In the genomic region with DNA sequence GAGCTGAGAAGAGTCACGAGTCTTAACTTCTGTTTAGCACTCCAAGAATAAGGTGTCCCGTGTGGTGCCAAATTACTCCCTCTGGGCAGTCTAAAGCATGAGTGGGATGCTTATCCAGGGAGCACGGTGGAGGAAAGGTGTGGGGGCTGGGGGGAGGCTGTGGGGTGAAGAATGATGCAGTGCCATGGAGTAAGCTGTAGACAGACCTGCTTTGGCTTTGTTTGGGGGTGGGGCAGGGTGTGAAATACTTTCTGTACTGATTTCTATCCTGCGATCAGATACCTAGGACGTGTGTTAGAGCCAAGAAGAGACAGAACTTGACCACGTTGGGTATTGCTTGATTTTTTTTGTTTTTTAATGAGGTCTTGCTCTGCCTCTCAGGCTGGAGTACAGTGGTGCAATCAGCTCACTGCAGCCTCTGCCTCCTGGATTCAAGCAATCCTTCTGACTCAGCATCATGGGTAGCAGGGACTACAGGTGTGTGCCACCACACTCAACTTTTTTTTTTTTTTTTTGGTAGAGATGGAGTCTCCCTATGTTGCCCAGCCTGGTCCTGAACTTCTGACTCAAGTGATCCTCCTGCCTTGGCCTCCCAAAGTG, we compare ENCODE assay signal across 15 cellular contexts.
DNase-seq lines count a peak whose midpoint lies in the region; ATAC-seq and TF ChIP-seq lines count a peak whose summit lies in the region.
"Had no signal": no experiment of that assay in that cellular context is flagged by ENCODE, and none has a peak within 500 bp of the region (broad histone marks: within the 10 kb centered on the region; RNA-seq: fewer than 3 reads in every experiment).

No MANE protein-coding gene starts in this region.

- H3K36me3 Mint-ChIP-seq in activated naive CD4-positive, alpha-beta T cell treated with anti-CD3 and anti-CD28 coated beads for 36 hours (ENCODE audit: low read depth): peaks cover 2% of the 10 kb centered on the region
- H3K36me3 Mint-ChIP-seq in activated naive CD8-positive, alpha-beta T cell treated with anti-CD3 and anti-CD28 coated beads for 36 hours: peaks cover 2% of the 10 kb centered on the region
- H3K36me3 Mint-ChIP-seq in stimulated activated effector memory CD8-positive, alpha-beta T cell treated with anti-CD3 and anti-CD28 coated beads, Interleukin-12 subunit alpha, Interleukin-12 subunit beta, amount 100 ng/mL, for 72 hours: no peaks in the 10 kb centered on the region
- H3K36me3 Mint-ChIP-seq: memory B cell had no signal

- no peak for TF ChIP-seq CTCF in OCI-LY1 (IDR thresholded peaks at IDR 0.05; ENCODE audit: low read length)

- peak overlapping the region; percentile 93 for H3K27ac Mint-ChIP-seq in activated naive CD4-positive, alpha-beta T cell treated with anti-CD3 and anti-CD28 coated beads for 36 hours
- peak overlapping the region; percentile 77 for H3K27ac Mint-ChIP-seq in activated naive CD8-positive, alpha-beta T cell treated with anti-CD3 and anti-CD28 coated beads for 36 hours
- no peak overlapping the region for H3K27ac Mint-ChIP-seq in stimulated activated effector memory CD8-positive, alpha-beta T cell treated with anti-CD3 and anti-CD28 coated beads, Interleukin-12 subunit alpha, Interleukin-12 subunit beta, amount 100 ng/mL, for 72 hours
- H3K27ac Mint-ChIP-seq: activated B cell treated with CpG ODN at 0.5 μM for 24 hours, memory B cell had no signal

- intact Hi-C loops in activated naive CD4-positive, alpha-beta T cell treated with anti-CD3 and anti-CD28 coated beads for 36 hours (cut with micrococcal nuclease): loop anchor here (1.0 to 5.0 kb wide), 7 partner anchors 14 to 805 kb away; a partner anchor contains a TSS

- H3K27me3 Mint-ChIP-seq in activated naive CD4-positive, alpha-beta T cell treated with anti-CD3 and anti-CD28 coated beads for 36 hours (ENCODE audit: low read depth): no peaks in the 10 kb centered on the region
- no peaks in the 10 kb centered on the region for H3K27me3 Mint-ChIP-seq in activated naive CD8-positive, alpha-beta T cell treated with anti-CD3 and anti-CD28 coated beads for 36 hours

- no peaks in the 10 kb centered on the region for H3K9me2 ChIP-seq in OCI-LY1 (ENCODE audit: low read depth, low read length)

- peaks cover 82% of the 10 kb centered on the region for H3K4me1 ChIP-seq in OCI-LY1 (ENCODE audit: insufficient read depth, low read length, severe bottlenecking)
- peaks cover 19% of the 10 kb centered on the region for H3K4me1 ChIP-seq in SJCRH30
- H3K4me1 ChIP-seq: gastrocnemius medialis had no signal

- CTCF ChIA-PET in activated naive CD4-positive, alpha-beta T cell treated with anti-CD3 and anti-CD28 coated beads for 36 hours (lab: Charles Lee): interaction anchor here (1.4 kb wide), 1 partner anchor 12 kb away, joined by 3 read pairs; no protein-coding TSS in a partner anchor

- H2AFZ ChIP-seq in OCI-LY1 (ENCODE audit: low read length): no peak overlapping the region

- peak overlapping the region; percentile 61 for H3K4me2 ChIP-seq in OCI-LY1 (ENCODE audit: low read length)

- H3K4me1 Mint-ChIP-seq in activated naive CD4-positive, alpha-beta T cell treated with anti-CD3 and anti-CD28 coated beads for 36 hours (ENCODE audit: low read depth): peaks cover 35% of the 10 kb centered on the region
- H3K4me1 Mint-ChIP-seq in activated naive CD8-positive, alpha-beta T cell treated with anti-CD3 and anti-CD28 coated beads for 36 hours: peaks cover 31% of the 10 kb centered on the region
- peaks cover 18% of the 10 kb centered on the region for H3K4me1 Mint-ChIP-seq in stimulated activated effector memory CD8-positive, alpha-beta T cell treated with anti-CD3 and anti-CD28 coated beads, Interleukin-12 subunit alpha, Interleukin-12 subunit beta, amount 100 ng/mL, for 72 hours
- H3K4me1 Mint-ChIP-seq: activated B cell treated with CpG ODN at 0.5 μM for 24 hours, memory B cell, neural crest cell had no signal

- peak; percentile 29 for ATAC-seq in stimulated activated effector memory CD8-positive, alpha-beta T cell treated with anti-CD3 and anti-CD28 coated beads, Interleukin-12 subunit alpha, Interleukin-12 subunit beta, amount 100 ng/mL, for 72 hours
- no peak for ATAC-seq in HG02938 (IDR thresholded peaks at IDR 0.05; ENCODE audit: unreplicated experiment)
- ATAC-seq: gastrocnemius medialis had no signal

- H3K27me3 ChIP-seq in OCI-LY1 (ENCODE audit: insufficient read depth, low read length) (no peaks in the 10 kb centered on the region), SJCRH30 (no peaks in the 10 kb centered on the region)
- H3K27me3 ChIP-seq: body of pancreas, gastrocnemius medialis had no signal

- DNase-seq in activated naive CD4-positive, alpha-beta T cell treated with anti-CD3 and anti-CD28 coated beads for 36 hours: peak; percentile 56
- no peak for DNase-seq in activated naive CD4-positive, alpha-beta T cell treated with Interleukin-2 at 50 U/mL for 16 hours
- no peak for DNase-seq in activated naive CD8-positive, alpha-beta T cell treated with anti-CD3 and anti-CD28 coated beads for 36 hours
- DNase-seq in stimulated activated effector memory CD8-positive, alpha-beta T cell treated with anti-CD3 and anti-CD28 coated beads, Interleukin-12 subunit alpha, Interleukin-12 subunit beta, amount 100 ng/mL, for 72 hours (ENCODE audit: low spot score in 2 of 2): no peak
- DNase-seq in SJCRH30 (no peak), GM03348 (ENCODE audit: low spot score) (no peak)
- DNase-seq: activated B cell treated with CpG ODN at 0.5 μM for 24 hours, Calu3, gastrocnemius medialis had no signal

- H3K9ac ChIP-seq in OCI-LY1 (ENCODE audit: low read length): peak overlapping the region; percentile 66

- H3K79me2 ChIP-seq in OCI-LY1 (ENCODE audit: insufficient read depth, low read length): peaks cover 6% of the 10 kb centered on the region; the same call in 1 of the 2 replicates

- H3K4me3 ChIP-seq in OCI-LY1 (ENCODE audit: low read depth, low read length, poor library complexity, severe bottlenecking) (peak overlapping the region; percentile 46), SJCRH30 (no peak overlapping the region)
- H3K4me3 ChIP-seq: body of pancreas, gastrocnemius medialis had no signal

- H4K20me1 ChIP-seq in OCI-LY1 (ENCODE audit: insufficient read depth, low read length): no peaks in the 10 kb centered on the region

- peaks cover 5% of the 10 kb centered on the region for H3K9me3 Mint-ChIP-seq in activated naive CD4-positive, alpha-beta T cell treated with anti-CD3 and anti-CD28 coated beads for 36 hours
- peaks cover 1% of the 10 kb centered on the region for H3K9me3 Mint-ChIP-seq in activated naive CD8-positive, alpha-beta T cell treated with anti-CD3 and anti-CD28 coated beads for 36 hours
- no peaks in the 10 kb centered on the region for H3K9me3 Mint-ChIP-seq in stimulated activated effector memory CD8-positive, alpha-beta T cell treated with anti-CD3 and anti-CD28 coated beads, Interleukin-12 subunit alpha, Interleukin-12 subunit beta, amount 100 ng/mL, for 72 hours
- H3K9me3 Mint-ChIP-seq: activated B cell treated with CpG ODN at 0.5 μM for 24 hours, memory B cell, neural crest cell had no signal

- peak overlapping the region; percentile 8 for H3K4me3 Mint-ChIP-seq in activated naive CD4-positive, alpha-beta T cell treated with anti-CD3 and anti-CD28 coated beads for 36 hours
- peak overlapping the region; percentile 64 for H3K4me3 Mint-ChIP-seq in activated naive CD8-positive, alpha-beta T cell treated with anti-CD3 and anti-CD28 coated beads for 36 hours
- H3K4me3 Mint-ChIP-seq in stimulated activated effector memory CD8-positive, alpha-beta T cell treated with anti-CD3 and anti-CD28 coated beads, Interleukin-12 subunit alpha, Interleukin-12 subunit beta, amount 100 ng/mL, for 72 hours: no peak overlapping the region
- H3K4me3 Mint-ChIP-seq: activated B cell treated with CpG ODN at 0.5 μM for 24 hours, memory B cell, neural crest cell had no signal

- 0 out of 2 replicates have a peak, but pooled peaks cover 4% of the 10 kb centered on the region for H3F3A ChIP-seq in OCI-LY1 (ENCODE audit: insufficient read depth, low read length)

- H3K36me3 ChIP-seq in OCI-LY1 (ENCODE audit: insufficient read depth, low read length): peaks cover 37% of the 10 kb centered on the region
- no peaks in the 10 kb centered on the region for H3K36me3 ChIP-seq in SJCRH30
- H3K36me3 ChIP-seq: gastrocnemius medialis had no signal

- H3K9me3 ChIP-seq in OCI-LY1 (ENCODE audit: low read length) (no peaks in the 10 kb centered on the region), SJCRH30 (replicated peaks) (no peaks in the 10 kb centered on the region)
- H3K9me3 ChIP-seq: body of pancreas, gastrocnemius medialis had no signal

- H3K27ac ChIP-seq in OCI-LY1 (ENCODE audit: low read depth, low read length, poor library complexity, severe bottlenecking) (peak overlapping the region; percentile 99), SJCRH30 (no peak overlapping the region)
- H3K27ac ChIP-seq: body of pancreas, epithelial cell of prostate, gastrocnemius medialis had no signal
